29 cellular contexts compared by ENCODE assay signal in the genomic region with DNA sequence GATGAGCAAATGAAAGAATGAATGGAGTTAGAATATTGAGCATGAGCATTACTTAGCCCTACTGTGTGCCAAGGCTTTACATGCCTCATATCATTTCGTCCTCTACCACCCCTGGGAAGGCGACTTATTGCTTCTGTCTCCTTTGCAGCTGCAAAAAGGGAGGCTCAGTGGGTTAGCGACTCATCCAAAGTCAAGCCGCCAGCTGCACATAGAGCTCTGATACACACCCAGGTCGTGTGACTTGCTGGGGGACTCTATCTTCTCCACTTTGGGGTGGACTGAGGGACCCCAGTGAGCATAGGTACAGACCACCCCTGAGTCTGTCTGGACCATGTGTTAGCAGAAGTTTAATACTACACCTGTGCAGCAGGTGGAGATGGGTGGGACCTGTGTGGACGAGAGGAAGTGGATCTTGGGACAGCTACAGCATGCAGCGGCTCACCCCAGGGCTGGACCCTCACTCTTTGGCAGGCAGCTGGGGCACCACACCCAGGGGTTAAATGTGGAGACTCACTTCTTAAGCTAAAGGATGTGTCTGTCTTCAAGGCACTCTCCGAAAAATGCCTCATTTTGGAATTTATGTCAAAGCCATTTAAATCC. TPM values are rescaled to one million over a fixed set of nuclear protein-coding genes. Genes with fewer than 3 reads are reported as not detected.
A peak's percentile ranks its signal among the peaks of the same experiment; 100 is the strongest.
DNase-seq lines count a peak whose midpoint lies in the region; ATAC-seq and TF ChIP-seq lines count a peak whose summit lies in the region.
"Had no signal": no experiment of that assay in that cellular context is flagged by ENCODE, and none has a peak within 500 bp of the region (broad histone marks: within the 10 kb centered on the region; RNA-seq: fewer than 3 reads in every experiment).

No MANE protein-coding gene starts in this region.

- H3K79me2 ChIP-seq in PC-3 (ENCODE audit: low read length) (no peaks in the 10 kb centered on the region), osteoblast (ENCODE audit: insufficient read depth, low read length) (no peaks in the 10 kb centered on the region)

- peak; percentile 28; the same call in 1 of the 2 replicates for ATAC-seq in PC-3
- ATAC-seq in foreskin keratinocyte: peak; percentile 13
- ATAC-seq in GM19455 (IDR thresholded peaks at IDR 0.05; ENCODE audit: unreplicated experiment): no peak
- no peak for ATAC-seq in HG03442 (IDR thresholded peaks at IDR 0.05; ENCODE audit: unreplicated experiment)
- ATAC-seq in CD8-positive, alpha-beta T cell: no peak
- ATAC-seq: T-cell had no signal

- no TSS peak for BruUV-seq in PC-3 (replicated peaks; lab: Mats Ljungman, UMichigan)

- H3K27me3 ChIP-seq in PC-3 (ENCODE audit: low read length) (peaks cover 29% of the 10 kb centered on the region), foreskin keratinocyte (peaks cover 8% of the 10 kb centered on the region), osteoblast (ENCODE audit: insufficient read depth, low read length) (no peaks in the 10 kb centered on the region)
- H3K27me3 ChIP-seq in CD8-positive, alpha-beta T cell (ENCODE audit: insufficient read depth, low read length): no peaks in the 10 kb centered on the region

- H3K4me3 ChIP-seq in PC-3 (ENCODE audit: low read length): no peak overlapping the region
- no peak overlapping the region for H3K4me3 ChIP-seq in osteoblast (ENCODE audit: insufficient read depth, low read length)
- no peak overlapping the region for H3K4me3 ChIP-seq in CD8-positive, alpha-beta T cell (ENCODE audit: low read depth, low read length)
- H3K4me3 ChIP-seq: PC-9 had no signal

- H3K27ac ChIP-seq in PC-3 (ENCODE audit: low read length) (no peak overlapping the region), foreskin keratinocyte (no peak overlapping the region), osteoblast (ENCODE audit: low read depth, low read length) (no peak overlapping the region)
- H3K27ac ChIP-seq in CD8-positive, alpha-beta T cell (ENCODE audit: low read depth, low read length): no peak overlapping the region
- H3K27ac ChIP-seq: 22Rv1, PC-9, RWPE1 had no signal

- H3K4me1 Mint-ChIP-seq in CD8-positive, alpha-beta T cell (ENCODE audit: low read depth): peaks cover 3% of the 10 kb centered on the region

- no peaks in the 10 kb centered on the region for H3K9me3 ChIP-seq in PC-3 (ENCODE audit: low read length)
- H3K9me3 ChIP-seq in osteoblast (ENCODE audit: low read depth, low read length): no peaks in the 10 kb centered on the region
- H3K9me3 ChIP-seq in CD8-positive, alpha-beta T cell (ENCODE audit: low read length): no peaks in the 10 kb centered on the region
- H3K9me3 ChIP-seq: BE2C had no signal

- no peak overlapping the region for H3K27ac Mint-ChIP-seq in CD8-positive, alpha-beta T cell
- H3K27ac Mint-ChIP-seq: CD14-positive monocyte, T-cell had no signal

- intact Hi-C loops in PC-3 (cut with micrococcal nuclease): loop anchor here (10.0 kb wide), 1 partner anchor 233 kb away; a partner anchor contains a TSS
- intact Hi-C loops in CD8-positive, alpha-beta T cell (cut with DNase I, micrococcal nuclease): loop anchor here in 1 of 2 experiments (10.0 kb wide), 1 partner anchor 153 kb away; no protein-coding TSS in a partner anchor

- H3K36me3 Mint-ChIP-seq in CD8-positive, alpha-beta T cell: no peaks in the 10 kb centered on the region
- H3K36me3 Mint-ChIP-seq: CD14-positive monocyte, T-cell had no signal

- H3K4me2 ChIP-seq in PC-3 (ENCODE audit: low read length): no peak overlapping the region
- H3K4me2 ChIP-seq in osteoblast (ENCODE audit: insufficient read depth, low read length): no peak overlapping the region
- H3K4me2 ChIP-seq: PC-9 had no signal

- H3K9me2 ChIP-seq in PC-3 (replicated peaks; ENCODE audit: low read length): no peaks in the 10 kb centered on the region

- POLR2A ChIA-PET in PC-3 (lab: Charles Lee; ENCODE audit: unreplicated experiment): no interaction called here
- POLR2A ChIA-PET in CD8-positive, alpha-beta T cell (lab: Charles Lee): no interaction called here

- CTCF ChIA-PET in PC-3 (lab: Charles Lee): no interaction called here
- CTCF ChIA-PET in CD8-positive, alpha-beta T cell (lab: Charles Lee): interaction anchor here (0.7 to 2.0 kb wide), 3 partner anchors 11 to 136 kb away, joined by 3 to 11 read pairs (median 10); no protein-coding TSS in a partner anchor

- no peak overlapping the region for H2AFZ ChIP-seq in PC-3 (ENCODE audit: low read length)
- no peak overlapping the region for H2AFZ ChIP-seq in osteoblast (ENCODE audit: low read length)
- H2AFZ ChIP-seq: PC-9 had no signal

- no peaks in the 10 kb centered on the region for H3K4me1 ChIP-seq in PC-3 (ENCODE audit: insufficient read depth, low read length)
- H3K4me1 ChIP-seq in foreskin keratinocyte: no peaks in the 10 kb centered on the region
- no peaks in the 10 kb centered on the region for H3K4me1 ChIP-seq in osteoblast (ENCODE audit: insufficient read depth, low read length)
- peaks cover 4% of the 10 kb centered on the region for H3K4me1 ChIP-seq in CD8-positive, alpha-beta T cell (ENCODE audit: insufficient read depth, low read length)
- H3K4me1 ChIP-seq: BE2C had no signal

- no peaks in the 10 kb centered on the region for H4K20me1 ChIP-seq in PC-3 (ENCODE audit: low read length)
- H4K20me1 ChIP-seq in osteoblast (ENCODE audit: insufficient read depth, low read length): no peaks in the 10 kb centered on the region

- DNase-seq in DMS 273 (lab: John Stamatoyannopoulos, UW; ENCODE audit: unreplicated experiment) (peak; percentile 12), DMS 273 treated with DMSO at 0.1 percent for 48 hours (lab: John Stamatoyannopoulos, UW) (no peak), PC-3 (no peak), foreskin keratinocyte (no peak), osteoblast (ENCODE audit: insufficient read length, low spot score, missing footprints) (peak; percentile 87)
- DNase-seq in CD8-positive, alpha-beta T cell: no peak
- DNase-seq: ACHN, BE2C, Calu3, IMR-90, KG1, NCI-H1105, NCI-H1436 treated with DMSO at 0.1 percent for 48 hours, NCI-H2029, NCI-H446, NCI-H524 treated with DMSO at 0.1 percent for 48 hours, NCI-H774, SHP77, T-cell had no signal

- H3K4me3 Mint-ChIP-seq in CD8-positive, alpha-beta T cell: no peak overlapping the region
- H3K4me3 Mint-ChIP-seq: CD14-positive monocyte, T-cell had no signal

- no peak overlapping the region for H3K9ac ChIP-seq in PC-3 (ENCODE audit: low read length)

- no peaks in the 10 kb centered on the region for H3K9me3 Mint-ChIP-seq in CD8-positive, alpha-beta T cell
- H3K9me3 Mint-ChIP-seq: T-cell had no signal

- TF ChIP-seq CTCF in PC-3 (conservative IDR thresholded peaks at IDR 0.05; ENCODE audit: low read depth, low read length): no peak
- no peak for TF ChIP-seq CTCF in foreskin keratinocyte (conservative IDR thresholded peaks at IDR 0.05)
- TF ChIP-seq CTCF in osteoblast (IDR thresholded peaks at IDR 0.05; ENCODE audit: extremely low read depth, low read depth, low read length): no peak
- no peak for TF ChIP-seq CTCF in CD8-positive, alpha-beta T cell (IDR thresholded peaks at IDR 0.05)

- H3K36me3 ChIP-seq in PC-3 (ENCODE audit: low read depth, low read length): no peaks in the 10 kb centered on the region
- H3K36me3 ChIP-seq in osteoblast (ENCODE audit: insufficient read depth, low read length): no peaks in the 10 kb centered on the region
- no peaks in the 10 kb centered on the region for H3K36me3 ChIP-seq in CD8-positive, alpha-beta T cell (ENCODE audit: insufficient read depth, low read length)
- H3K36me3 ChIP-seq: BE2C had no signal

- no peaks in the 10 kb centered on the region for H3F3A ChIP-seq in PC-3 (ENCODE audit: low read length, unreplicated experiment)

- peaks cover 45% of the 10 kb centered on the region for H3K27me3 Mint-ChIP-seq in CD8-positive, alpha-beta T cell (ENCODE audit: low read depth)

RNA-seq across cellular contexts. Expression of a gene that starts 36.2 kb away (rescaled TPM):
- total RNA-seq in PC-3 (2014; rRNA removed): not detected in 2 replicates
- total RNA-seq in foreskin keratinocyte: not detected in 2 replicates
- polyA plus RNA-seq in foreskin keratinocyte: not detected in 2 replicates
- under 0.01 TPM in 2 replicates for total RNA-seq in osteoblast
- total RNA-seq in CD8-positive, alpha-beta T cell: not detected
- total RNA-seq: Calu3, G401, IMR-90, PC-9, SK-MEL-5, T-cell had no signal
- polyA plus RNA-seq: IMR-90 had no signal

RNA-seq across cellular contexts. Expression of a gene that starts 49.8 kb away (rescaled TPM):
- total RNA-seq in PC-3 (2014; rRNA removed) (not detected in 2 replicates), foreskin keratinocyte (not detected in 2 replicates), osteoblast (not detected in 2 replicates)
- polyA plus RNA-seq in foreskin keratinocyte: 0.07 TPM in 1 of 2 replicates, not detected in the other
- under 1 TPM; 0.19 to 0.25 TPM for total RNA-seq in CD8-positive, alpha-beta T cell
- total RNA-seq: Calu3, Daoy, G401, H4, IMR-90, PC-9 had no signal
- polyA plus RNA-seq: CD14-positive monocyte, IMR-90 had no signal

Comparison
In these comparisons a context has a peak if more than half of its experiments do, and no peak if none do; other contexts are left out.
1. DNase-seq: peak in DMS 273 (single experiment) and osteoblast (single experiment); none in DMS 273 treated with DMSO at 0.1 percent for 48 hours (single experiment), PC-3 (single experiment), foreskin keratinocyte (0 of 2) and CD8-positive, alpha-beta T cell (0 of 7).
2. ATAC-seq: peak in PC-3 (single experiment) and foreskin keratinocyte (single experiment); none in GM19455 (single experiment), HG03442 (single experiment) and CD8-positive, alpha-beta T cell (single experiment).